Comparison of ENCODE assay signal across 1 cellular context in the genomic region with DNA sequence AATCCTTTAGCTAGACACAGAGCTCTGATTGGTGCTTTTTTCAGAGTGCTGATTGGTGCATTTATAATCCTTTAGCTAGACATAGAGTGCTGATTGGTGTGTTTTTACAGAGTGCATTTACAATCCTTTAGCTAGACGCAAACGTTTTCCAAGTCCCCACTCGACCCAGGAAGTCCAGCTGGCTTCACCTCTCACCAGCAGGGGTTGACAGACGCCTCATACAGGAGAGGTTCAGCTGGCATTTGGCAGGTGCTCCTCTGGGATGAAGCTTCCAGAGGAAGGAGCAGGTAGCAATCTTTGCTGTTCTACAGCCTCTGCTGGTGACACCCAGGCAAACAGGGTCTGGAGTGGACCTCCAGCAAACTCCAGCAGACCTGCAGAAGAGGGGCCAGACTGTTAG. TPM values are rescaled to one million over a fixed set of nuclear protein-coding genes. Genes with fewer than 3 reads are reported as not detected.
"Had no signal": no experiment of that assay in that cellular context is flagged by ENCODE, and none has a peak within 500 bp of the region (broad histone marks: within the 10 kb centered on the region; RNA-seq: fewer than 3 reads in every experiment).

No MANE protein-coding gene starts in this region.

RNA-seq across cellular contexts. Expression of a gene that starts 58.8 kb away (rescaled TPM):
- polyA plus RNA-seq: naive thymus-derived CD8-positive, alpha-beta T cell had no signal
